In genomic region chr9:117427357-117427913, GRCh38 we compare ENCODE assay signal across 4 cellular contexts.
"Had no signal": no experiment of that assay in that cellular context is flagged by ENCODE, and none has a peak within 500 bp of the region (broad histone marks: within the 10 kb centered on the region; RNA-seq: fewer than 3 reads in every experiment).

No MANE protein-coding gene starts in this region.

- H3K4me3 Mint-ChIP-seq: IgD-negative memory B cell had no signal

- H3K27ac ChIP-seq: HL-60 had no signal

- H3K4me1 Mint-ChIP-seq: IgD-negative memory B cell had no signal

- H3K4me3 ChIP-seq: K562 had no signal

- H3K27ac Mint-ChIP-seq: IgD-negative memory B cell had no signal

- H3K36me3 Mint-ChIP-seq: IgD-negative memory B cell had no signal

- H3K9me3 Mint-ChIP-seq: IgD-negative memory B cell had no signal

- DNase-seq: IMR-90 had no signal
